In the genomic region with DNA sequence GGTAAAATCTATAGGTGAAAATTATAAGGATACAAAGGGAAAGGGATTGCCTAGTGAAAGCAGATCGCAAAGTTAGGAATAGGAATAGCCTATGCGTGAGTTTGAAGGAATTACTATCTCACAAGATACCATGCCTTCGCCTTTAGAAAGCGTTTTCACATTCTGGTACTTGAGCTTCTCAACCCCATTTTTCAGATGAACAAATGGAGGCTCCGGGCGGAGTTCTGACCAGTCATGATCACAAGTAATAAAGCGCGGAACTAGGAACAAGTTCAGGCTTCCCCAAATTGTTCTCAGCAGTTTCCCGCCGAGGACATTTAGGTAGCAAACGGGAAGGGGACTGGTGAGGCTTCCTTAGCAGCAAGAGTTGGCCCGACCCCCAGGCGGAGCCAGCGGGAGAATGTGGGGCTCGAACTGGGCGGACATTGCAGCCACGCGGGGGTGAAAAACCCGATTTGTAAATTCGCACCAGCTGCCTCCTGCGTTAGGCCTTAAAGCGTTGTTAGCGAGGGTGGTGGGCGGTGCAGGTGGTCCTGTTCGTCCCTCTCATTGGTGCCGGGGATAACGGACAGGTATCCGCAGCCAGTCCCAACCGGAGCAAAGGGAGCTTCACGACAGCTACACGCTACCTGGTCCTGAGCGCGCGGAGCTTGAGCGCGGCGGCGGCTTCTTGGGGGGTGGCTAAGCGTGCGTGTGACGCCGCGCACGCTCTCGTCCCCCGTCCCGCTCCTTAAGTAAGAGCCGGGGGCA, we compare ENCODE assay signal across 8 cellular contexts. TPM values are rescaled to one million over a fixed set of nuclear protein-coding genes. Genes with fewer than 3 reads are reported as not detected.
DNase-seq lines count a peak whose midpoint lies in the region; ATAC-seq and TF ChIP-seq lines count a peak whose summit lies in the region.

No MANE protein-coding gene starts in this region.

- no peak overlapping the region for H3K56ac ChIP-seq in H9 (ENCODE audit: insufficient read length, low read depth, low read length)

- H3K23ac ChIP-seq in H9 (ENCODE audit: insufficient read length, low read depth, low read length) = no peak overlapping the region

- no peaks in the 10 kb centered on the region for H3K36me3 ChIP-seq in CD8-positive, alpha-beta T cell (ENCODE audit: insufficient read depth, low read length)

- H3K4me1 ChIP-seq in CD8-positive, alpha-beta T cell (ENCODE audit: insufficient read depth, low read length) = peaks cover 10% of the 10 kb centered on the region
- H3K4me1 ChIP-seq in H9 (ENCODE audit: insufficient read depth, low read length) = no peaks in the 10 kb centered on the region

- no peaks in the 10 kb centered on the region for H3K27me3 Mint-ChIP-seq in CD8-positive, alpha-beta T cell (ENCODE audit: low read depth)
- peaks cover 12% of the 10 kb centered on the region for H3K27me3 Mint-ChIP-seq in H9 (ENCODE audit: low read depth)

- no peaks in the 10 kb centered on the region for H3K36me3 Mint-ChIP-seq in CD8-positive, alpha-beta T cell
- H3K36me3 Mint-ChIP-seq in H9 (ENCODE audit: insufficient read depth in 1 of 3, low read depth in 3 of 3) = peaks cover 0 to 20% (median 16%) of the 10 kb centered on the region in 3 experiments; a peak in 6 of 7 replicates

- no peaks in the 10 kb centered on the region for H3K79me1 ChIP-seq in H9 (ENCODE audit: insufficient read depth, low read depth, low read length, poor library complexity, severe bottlenecking)

- peak; percentile 100 for ATAC-seq in CD8-positive, alpha-beta T cell

- H4K5ac ChIP-seq in H9 (ENCODE audit: insufficient read length, low read depth, low read length) = no peak overlapping the region

- H2AFZ ChIP-seq in H9 (ENCODE audit: low read length) = no peak overlapping the region

- no peak overlapping the region for H3T11ph ChIP-seq in H9 (ENCODE audit: low read length)

- H3K9me3 ChIP-seq in CD8-positive, alpha-beta T cell (ENCODE audit: low read length) = no peaks in the 10 kb centered on the region
- H3K9me3 ChIP-seq in H9 (ENCODE audit: control insufficient read depth, low read depth, low read length) = no peaks in the 10 kb centered on the region

- H3K18ac ChIP-seq in H9 (ENCODE audit: insufficient read length, low read depth, low read length) = no peak overlapping the region

- H4K8ac ChIP-seq in H9 (replicated peaks; ENCODE audit: insufficient read length, low read depth, low read length) = no peak overlapping the region

- H3K27ac Mint-ChIP-seq in CD8-positive, alpha-beta T cell = peak overlapping the region; percentile 90
- peak overlapping the region; percentile 61 to 89 (median 81); a peak in 6 of 7 replicates for H3K27ac Mint-ChIP-seq in H9

- no peaks in the 10 kb centered on the region for H3K79me2 ChIP-seq in H9 (ENCODE audit: insufficient read depth, low read length)

- H4K20me1 ChIP-seq in H9 (ENCODE audit: control insufficient read depth, insufficient read depth, insufficient read length) = no peaks in the 10 kb centered on the region

- H3K9me3 Mint-ChIP-seq in CD8-positive, alpha-beta T cell = no peaks in the 10 kb centered on the region
- no peaks in the 10 kb centered on the region for H3K9me3 Mint-ChIP-seq in H9

- no peak overlapping the region for H3K4ac ChIP-seq in H9 (ENCODE audit: low read depth, low read length)

- no peak overlapping the region for H2BK20ac ChIP-seq in H9 (ENCODE audit: low read depth, low read length, poor library complexity, severe bottlenecking)

- POLR2A ChIA-PET in CD8-positive, alpha-beta T cell (lab: Charles Lee) = interaction anchor here (0.7 to 2.2 kb wide), 10 partner anchors 9 to 157 kb away, joined by 3 to 20 read pairs (median 4); a partner anchor contains a TSS
- POLR2A ChIA-PET in HEK293T (lab: Yijun Ruan, JAX) = no interaction called here

- H2BK12ac ChIP-seq in H9 (ENCODE audit: insufficient read length, low read depth, low read length) = no peak overlapping the region

- no peak overlapping the region for H2BK15ac ChIP-seq in H9 (ENCODE audit: low read depth, low read length)

- no peak overlapping the region for H2AK5ac ChIP-seq in H9 (ENCODE audit: insufficient read length, low read length)

- H3K4me1 Mint-ChIP-seq in CD8-positive, alpha-beta T cell (ENCODE audit: low read depth) = peaks cover 12% of the 10 kb centered on the region
- peaks cover 14 to 25% of the 10 kb centered on the region in 2 experiments for H3K4me1 Mint-ChIP-seq in H9

- H3K4me3 Mint-ChIP-seq in CD8-positive, alpha-beta T cell = peak overlapping the region; percentile 82
- peak overlapping the region; percentile 62 to 76 for H3K4me3 Mint-ChIP-seq in H9

- WGBS in H9 (ENCODE audit: extremely low coverage, insufficient read length, low lambda C conversion rate) = no CpG with 5 or more reads among the region's 48 CpGs

- no peak overlapping the region for H3K9ac ChIP-seq in H9 (ENCODE audit: extremely low read depth, insufficient read length, low read length)

- H3K27me3 ChIP-seq in CD8-positive, alpha-beta T cell (ENCODE audit: insufficient read depth, low read length) = no peaks in the 10 kb centered on the region
- H3K27me3 ChIP-seq in H9 (ENCODE audit: insufficient read depth, low read length) = no peaks in the 10 kb centered on the region; the same call in 1 of the 2 replicates

- H3K14ac ChIP-seq in H9 (ENCODE audit: insufficient read depth, low read length) = no peak overlapping the region

- H2BK120ac ChIP-seq in H9 (ENCODE audit: low read depth, low read length, poor library complexity, severe bottlenecking) = no peak overlapping the region

- no peak overlapping the region for H4K91ac ChIP-seq in H9 (ENCODE audit: insufficient read length, low read depth, low read length)

- intact Hi-C loops in CD8-positive, alpha-beta T cell (cut with DNase I, micrococcal nuclease) = loop anchor here (1.0 to 2.0 kb wide), 2 partner anchors 15 to 26 kb away; a partner anchor contains a TSS

- H3K4me3 ChIP-seq in CD8-positive, alpha-beta T cell (ENCODE audit: low read depth, low read length) = peak overlapping the region; percentile 51

- no peak overlapping the region for H2BK5ac ChIP-seq in H9 (ENCODE audit: insufficient read length, low read length)

- DNase-seq in CD8-positive, alpha-beta T cell = peak; percentile 61 to 92 (median 77)
- DNase-seq in H9 (peak; percentile 97), cerebellar nuclear complex (lab: John Stamatoyannopoulos, UW) (peak; percentile 73 to 95), kidney glomerular epithelial cell (lab: John Stamatoyannopoulos, UW) (peak; percentile 13), HPDE6-E6E7 (ENCODE audit: extremely low spot score) (no peak), HEK293T (ENCODE audit: extremely low spot score) (no peak)
- peak; percentile 64 for DNase-seq in activated CD4-positive, CD25-positive, alpha-beta regulatory T cell treated with anti-CD3 and anti-CD28 coated beads, Interleukin-2, amount 50 U/mL, for 72 hours
- DNase-seq in stimulated activated CD4-positive, alpha-beta T cell treated with anti-CD3 and anti-CD28 coated beads, Interleukin-15, amount 100 ng/mL, for 1 hour (ENCODE audit: low read depth in 1 of 2, low spot score in 1 of 2) = peak; percentile 47 to 68

- no peak for TF ChIP-seq CTCF in CD8-positive, alpha-beta T cell (IDR thresholded peaks at IDR 0.05)
- TF ChIP-seq CTCF in H9 (conservative IDR thresholded peaks at IDR 0.05) = no peak

- H3K4me2 ChIP-seq in H9 (ENCODE audit: insufficient read depth, insufficient read length, low read length) = peak overlapping the region; percentile 53

- CTCF ChIA-PET in CD8-positive, alpha-beta T cell (lab: Charles Lee) = interaction anchor here (0.9 to 1.8 kb wide), 11 partner anchors 15 to 121 kb away, joined by 3 to 6 read pairs (median 3); a partner anchor contains a TSS
- CTCF ChIA-PET in HEK293T (lab: Yijun Ruan, JAX) = interaction anchor here (0.6 to 2.2 kb wide), 2 partner anchors 15 to 31 kb away, joined by 3 to 7 read pairs; no protein-coding TSS in a partner anchor

- H3K23me2 ChIP-seq in H9 (ENCODE audit: insufficient read length, low read depth, low read length, poor library complexity, severe bottlenecking) = peaks cover 15% of the 10 kb centered on the region

- peak overlapping the region; percentile 41 for H3K27ac ChIP-seq in CD8-positive, alpha-beta T cell (ENCODE audit: low read depth, low read length)
- H3K27ac ChIP-seq in H9 (ENCODE audit: insufficient read length, low read depth, low read length) = no peak overlapping the region

TF ChIP-seq in HEK293T, 16 proteins besides CTCF, POLR2A, EP300 and RAD21:
- no peak for TF ChIP-seq ZNF384 (IDR thresholded peaks at IDR 0.05)
- TF ChIP-seq LEF1 (IDR thresholded peaks at IDR 0.05; ENCODE audit: borderline replicate concordance) = no peak
- no peak for TF ChIP-seq BHLHE40 (IDR thresholded peaks at IDR 0.05; ENCODE audit: borderline replicate concordance)
- no peak for TF ChIP-seq FOXA1 (IDR thresholded peaks at IDR 0.05)
- no peak for TF ChIP-seq NFRKB (IDR thresholded peaks at IDR 0.05)
- TF ChIP-seq L3MBTL2 (conservative IDR thresholded peaks at IDR 0.05) = no peak
- TF ChIP-seq SUZ12 (IDR thresholded peaks at IDR 0.05) = no peak
- TF ChIP-seq ARNT (IDR thresholded peaks at IDR 0.05) = no peak
- TF ChIP-seq FOXK2 (IDR thresholded peaks at IDR 0.05) = no peak
- no peak for TF ChIP-seq FOXM1 (IDR thresholded peaks at IDR 0.05; ENCODE audit: borderline replicate concordance)
- TF ChIP-seq, protein P1, sequence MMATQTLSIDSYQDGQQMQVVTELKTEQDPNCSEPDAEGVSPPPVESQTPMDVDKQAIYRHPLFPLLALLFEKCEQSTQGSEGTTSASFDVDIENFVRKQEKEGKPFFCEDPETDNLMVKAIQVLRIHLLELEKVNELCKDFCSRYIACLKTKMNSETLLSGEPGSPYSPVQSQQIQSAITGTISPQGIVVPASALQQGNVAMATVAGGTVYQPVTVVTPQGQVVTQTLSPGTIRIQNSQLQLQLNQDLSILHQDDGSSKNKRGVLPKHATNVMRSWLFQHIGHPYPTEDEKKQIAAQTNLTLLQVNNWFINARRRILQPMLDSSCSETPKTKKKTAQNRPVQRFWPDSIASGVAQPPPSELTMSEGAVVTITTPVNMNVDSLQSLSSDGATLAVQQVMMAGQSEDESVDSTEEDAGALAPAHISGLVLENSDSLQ (IDR thresholded peaks at IDR 0.05) = no peak; the same call in 1 of the 2 replicates
- TF ChIP-seq TARDBP (IDR thresholded peaks at IDR 0.05) = no peak
- TF ChIP-seq CTBP1 (IDR thresholded peaks at IDR 0.05; ENCODE audit: borderline replicate concordance) = no peak
- TF ChIP-seq SP1 (IDR thresholded peaks at IDR 0.05) = no peak
- no peak for TF ChIP-seq HDGF (IDR thresholded peaks at IDR 0.05; ENCODE audit: borderline replicate concordance)
- no peak for TF ChIP-seq ELF4 (IDR thresholded peaks at IDR 0.05)

RNA-seq across cellular contexts. Expression of a gene that starts 15.4 kb away (rescaled TPM):
- total RNA-seq in CD8-positive, alpha-beta T cell = 1 to 10 TPM; 2.0 to 3.0 TPM
- 11.5 and 12.3 TPM in 2 replicates for total RNA-seq in H9 (2021)

RNA-seq across cellular contexts. Expression of a gene that starts 25.4 kb away (rescaled TPM):
- under 1 TPM; 0.62 to 0.86 TPM for total RNA-seq in CD8-positive, alpha-beta T cell
- total RNA-seq in H9 (2021) = not detected in 2 replicates

RNA-seq across cellular contexts. Expression of a gene that starts 34.7 kb away (rescaled TPM):
- under 1 TPM; 0.49 to 0.94 TPM for total RNA-seq in CD8-positive, alpha-beta T cell
- total RNA-seq in H9 (2021) = 5.8 and 6.7 TPM in 2 replicates

RNA-seq across cellular contexts. Expression of a gene that starts 34.9 kb away (rescaled TPM):
- total RNA-seq in CD8-positive, alpha-beta T cell = 10 to 100 TPM; 35.0 to 40.4 TPM
- total RNA-seq in H9 (2021) = 54.1 and 60.5 TPM in 2 replicates

RNA-seq across cellular contexts. Expression of a gene that starts 44.8 kb away (rescaled TPM):
- total RNA-seq in CD8-positive, alpha-beta T cell = 1 to 10 TPM in 1 of 2 experiments, under 1 TPM in 1; 0.98 to 1.7 TPM
- 0.42 and 1.6 TPM in 2 replicates for total RNA-seq in H9 (2021)

Comparison
In these comparisons a context has a peak if more than half of its experiments do, and no peak if none do; other contexts are left out.
1. DNase-seq: peak in CD8-positive, alpha-beta T cell (7 of 7), H9 (single experiment), activated CD4-positive, CD25-positive, alpha-beta regulatory T cell treated with anti-CD3 and anti-CD28 coated beads, Interleukin-2, amount 50 U/mL, for 72 hours (single experiment), cerebellar nuclear complex (2 of 2), kidney glomerular epithelial cell (single experiment) and stimulated activated CD4-positive, alpha-beta T cell treated with anti-CD3 and anti-CD28 coated beads, Interleukin-15, amount 100 ng/mL, for 1 hour (2 of 2); none in HPDE6-E6E7 (single experiment) and HEK293T (single experiment).